In genomic region chr16:4330277-4330882, GRCh38 we compare ENCODE assay signal across 8 cellular contexts. TPM values are rescaled to one million over a fixed set of nuclear protein-coding genes. Genes with fewer than 3 reads are reported as not detected.
DNase-seq lines count a peak whose midpoint lies in the region; ATAC-seq and TF ChIP-seq lines count a peak whose summit lies in the region.

No MANE protein-coding gene starts in this region.

- intact Hi-C loops in heart right ventricle (cut with DNase I), result loop anchor here in 8 of 10 donors (1.0 to 10.0 kb wide), 9 partner anchors 42 to 348 kb away; no protein-coding TSS in a partner anchor

- H3K27ac ChIP-seq in heart right ventricle, result peak overlapping the region in 7 of 10 donors; percentile 88 to 99 (median 95)

- 49 to 56% methylated on average over 15 of the region's 15 CpGs for WGBS in heart right ventricle, 2 donors

- DNase-seq in GM03348 (ENCODE audit: low spot score) (peak; percentile 92), HT1080 (ENCODE audit: low read depth) (peak; percentile 57), T-helper 9 cell (peak; percentile 74), amygdala (lab: John Stamatoyannopoulos, UW) (peak in 48 of 56 donors; percentile 8 to 84 (median 49)), heart right ventricle (peak; percentile 84 to 89), retina (peak; percentile 84), NCI-H2029 treated with DMSO at 0.1 percent for 48 hours (lab: John Stamatoyannopoulos, UW) (no peak)

- H3K4me3 ChIP-seq in heart right ventricle, result no peak overlapping the region

- H3K27me3 ChIP-seq in heart right ventricle, result peaks cover 0 to 4% (median 0%) of the 10 kb centered on the region in 7 donors

- no peaks in the 10 kb centered on the region for H3K9me3 ChIP-seq in heart right ventricle

- ATAC-seq in heart right ventricle, result peak; percentile 54 to 72 (median 63)
- no peak for ATAC-seq in GM21360 (IDR thresholded peaks at IDR 0.05; ENCODE audit: unreplicated experiment)

- TF ChIP-seq CTCF in heart right ventricle (IDR thresholded peaks at IDR 0.05), result peak; percentile 94 to 99 (median 97)

- peaks cover 33 to 54% (median 47%) of the 10 kb centered on the region in 9 donors for H3K4me1 ChIP-seq in heart right ventricle

- peaks cover 0 to 36% (median 24%) of the 10 kb centered on the region in 9 donors for H3K36me3 ChIP-seq in heart right ventricle

RNA-seq across cellular contexts. Expression of gene GLIS2, which starts 14.5 kb away (rescaled TPM):
- total RNA-seq in HT1080 (2014; rRNA removed; shearing (Covaris generic)), result 0.84 and 2.8 TPM in 2 replicates
- 8.6 and 9.5 TPM in 2 replicates for polyA plus RNA-seq in HT1080 (2015; cell fraction: cytosol; rRNA removed)
- polyA plus RNA-seq in HT1080 (2015; cell fraction: nucleus; rRNA removed), result 6.5 and 7.0 TPM in 2 replicates
- total RNA-seq in heart right ventricle, result 10 to 100 TPM in 8 of 10 donors, 1 to 10 TPM in 2; 9.0 to 16.9 (median 14.9) TPM
- polyA plus RNA-seq in heart right ventricle, result 10 to 100 TPM in 1 of 2 donors, 1 to 10 TPM in 1; 6.9 to 13.1 TPM

RNA-seq across cellular contexts. Expression of gene PAM16, which starts 20.7 kb away (rescaled TPM):
- 77.8 and 107 TPM in 2 replicates for total RNA-seq in HT1080 (2014; rRNA removed; shearing (Covaris generic))
- polyA plus RNA-seq in HT1080 (2015; cell fraction: cytosol; rRNA removed), result 57.7 and 71.4 TPM in 2 replicates
- polyA plus RNA-seq in HT1080 (2015; cell fraction: nucleus; rRNA removed), result 21.2 and 31.8 TPM in 2 replicates
- total RNA-seq in heart right ventricle, result 10 to 100 TPM; 44.2 to 75.0 (median 55.6) TPM
- polyA plus RNA-seq in heart right ventricle, result 100 to 1,000 TPM; 136 to 288 TPM

RNA-seq across cellular contexts. Expression of gene VASN, which starts 41.3 kb away (rescaled TPM):
- 3.4 and 4.9 TPM in 2 replicates for total RNA-seq in HT1080 (2014; rRNA removed; shearing (Covaris generic))
- 8.0 and 8.6 TPM in 2 replicates for polyA plus RNA-seq in HT1080 (2015; cell fraction: cytosol; rRNA removed)
- 18.8 and 27.6 TPM in 2 replicates for polyA plus RNA-seq in HT1080 (2015; cell fraction: nucleus; rRNA removed)
- total RNA-seq in heart right ventricle, result 10 to 100 TPM in 1 of 10 donors, 1 to 10 TPM in 9; 3.1 to 14.7 (median 5.8) TPM
- 10 to 100 TPM in 1 of 2 donors, 1 to 10 TPM in 1; 7.7 to 27.9 TPM for polyA plus RNA-seq in heart right ventricle

RNA-seq across cellular contexts. Expression of gene TFAP4, which starts 57.6 kb away (rescaled TPM):
- total RNA-seq in HT1080 (2014; rRNA removed; shearing (Covaris generic)), result 25.3 and 35.3 TPM in 2 replicates
- 20.2 and 22.7 TPM in 2 replicates for polyA plus RNA-seq in HT1080 (2015; cell fraction: cytosol; rRNA removed)
- polyA plus RNA-seq in HT1080 (2015; cell fraction: nucleus; rRNA removed), result 25.4 and 27.0 TPM in 2 replicates
- 1 to 10 TPM; 1.8 to 6.6 (median 3.1) TPM for total RNA-seq in heart right ventricle
- polyA plus RNA-seq in heart right ventricle, result 1 to 10 TPM; 2.0 to 4.6 TPM
